In genomic region chr17:81285179-81285878, GRCh38 we compare ENCODE assay signal across 1 cellular context.
TF ChIP-seq lines count a peak whose summit lies in the region.

No MANE protein-coding gene starts in this region.

TF ChIP-seq in GM12878, 131 proteins besides CTCF, POLR2A, EP300 and RAD21 (continues in another document):
- TF ChIP-seq BCLAF1 (IDR thresholded peaks at IDR 0.05) (no peak), BHLHE40 (IDR thresholded peaks at IDR 0.05; ENCODE audit: borderline replicate concordance in 1 of 2, low read depth in 2 of 2, low read length in 1 of 2) (0 out of 4 replicates have a peak, but pooled peaks of 1 of the 2 experiments have one; percentile 19), NR2C2 (IDR thresholded peaks at IDR 0.05; ENCODE audit: borderline replicate concordance, control insufficient read depth, insufficient read length, low read depth) (no peak), STAT3 (IDR thresholded peaks at IDR 0.05; ENCODE audit: low read depth, low read length) (no peak), TCF12 (IDR thresholded peaks at IDR 0.05; ENCODE audit: low read depth, low read length) (no peak), NR2C1 (IDR thresholded peaks at IDR 0.05) (no peak), ATF2 (IDR thresholded peaks at IDR 0.05; ENCODE audit: low read length) (no peak), RUNX3 (IDR thresholded peaks at IDR 0.05; ENCODE audit: low read length) (0 out of 2 replicates have a peak, but pooled peaks have one; percentile 49), SP1 (IDR thresholded peaks at IDR 0.05; ENCODE audit: low read depth, low read length) (no peak), ZSCAN29 (IDR thresholded peaks at IDR 0.05) (no peak), CREB1 (IDR thresholded peaks at IDR 0.05; ENCODE audit: low read depth) (no peak), HDGF (IDR thresholded peaks at IDR 0.05) (no peak), PAX5 (IDR thresholded peaks at IDR 0.05; ENCODE audit: borderline replicate concordance, low read depth, low read length) (no peak), SIX5 (IDR thresholded peaks at IDR 0.05; ENCODE audit: low read depth, low read length, severe bottlenecking) (no peak), ZBTB11 (CRISPR knock-in tag; IDR thresholded peaks at IDR 0.05) (no peak), HSF1 (IDR thresholded peaks at IDR 0.05; ENCODE audit: low read depth, low read length) (no peak), TAF1 (IDR thresholded peaks at IDR 0.05; ENCODE audit: borderline replicate concordance, low read depth, low read length) (peak; percentile 57; the same call in 1 of the 2 replicates), ATF7 (IDR thresholded peaks at IDR 0.05; ENCODE audit: low read depth) (no peak), SMARCA5 (IDR thresholded peaks at IDR 0.05) (no peak), PML (IDR thresholded peaks at IDR 0.05; ENCODE audit: low read length) (no peak; the same call in 1 of the 2 replicates), DPF2 (IDR thresholded peaks at IDR 0.05) (no peak), PBX3 (IDR thresholded peaks at IDR 0.05; ENCODE audit: insufficient replicate concordance, low read depth, low read length) (no peak), TARDBP (IDR thresholded peaks at IDR 0.05; ENCODE audit: borderline replicate concordance) (no peak), YBX1 (IDR thresholded peaks at IDR 0.05) (no peak), NBN (IDR thresholded peaks at IDR 0.05) (no peak), CBFB (IDR thresholded peaks at IDR 0.05; ENCODE audit: low read depth) (peak; percentile 25; the same call in 1 of the 2 replicates), CEBPB (IDR thresholded peaks at IDR 0.05; ENCODE audit: borderline replicate concordance in 1 of 2, low read depth in 2 of 2, low read length in 2 of 2) (no peak), ZNF622 (IDR thresholded peaks at IDR 0.05) (no peak), TBL1XR1 (IDR thresholded peaks at IDR 0.05; ENCODE audit: low read depth, low read length) (no peak), RFX5 (IDR thresholded peaks at IDR 0.05; ENCODE audit: low read depth, low read length) (no peak), BMI1 (IDR thresholded peaks at IDR 0.05; ENCODE audit: borderline replicate concordance) (no peak), ZNF24 (IDR thresholded peaks at IDR 0.05) (no peak), MLLT1 (IDR thresholded peaks at IDR 0.05) (0 out of 2 replicates have a peak, but pooled peaks have one; percentile 38), HCFC1 (IDR thresholded peaks at IDR 0.05; ENCODE audit: low read length) (no peak), IRF4 (IDR thresholded peaks at IDR 0.05; ENCODE audit: low read depth, low read length) (no peak), ETV6 (conservative IDR thresholded peaks at IDR 0.05 in 1 of 2, IDR thresholded peaks at IDR 0.05 in 1 of 2; ENCODE audit: borderline replicate concordance in 1 of 2, low read depth in 1 of 2) (no peak), RB1 (IDR thresholded peaks at IDR 0.05; ENCODE audit: borderline replicate concordance) (no peak), SPI1 (IDR thresholded peaks at IDR 0.05; ENCODE audit: borderline replicate concordance, insufficient read depth, low read depth, low read length) (peak; percentile 39; the same call in 1 of the 2 replicates), MEF2B (IDR thresholded peaks at IDR 0.05; ENCODE audit: partially characterized antibody, poor library complexity, severe bottlenecking) (peak; percentile 77), SREBF1 (IDR thresholded peaks at IDR 0.05; ENCODE audit: low read length) (no peak), YY1 (IDR thresholded peaks at IDR 0.05; ENCODE audit: low read depth, low read length) (peak; percentile 88), FOXM1 (IDR thresholded peaks at IDR 0.05; ENCODE audit: low read depth, low read length) (no peak), EGR1 (IDR thresholded peaks at IDR 0.05; ENCODE audit: borderline replicate concordance in 1 of 2, low read depth in 2 of 2, low read length in 2 of 2) (no peak), MYC (IDR thresholded peaks at IDR 0.05; ENCODE audit: insufficient read depth, insufficient read length, insufficient replicate concordance, low read length, severe bottlenecking) (peak; percentile 79), MTA3 (IDR thresholded peaks at IDR 0.05; ENCODE audit: borderline replicate concordance, low read length) (no peak), REST (IDR thresholded peaks at IDR 0.05; ENCODE audit: low read depth, low read length) (no peak), POU2F2 (IDR thresholded peaks at IDR 0.05; ENCODE audit: borderline replicate concordance, low read depth, low read length) (peak; percentile 5; the same call in 2 of the 3 replicates), BACH1 (IDR thresholded peaks at IDR 0.05; ENCODE audit: borderline replicate concordance) (no peak), FOS (IDR thresholded peaks at IDR 0.05; ENCODE audit: borderline replicate concordance, extremely low read depth, insufficient read length) (no peak), USF2 (IDR thresholded peaks at IDR 0.05; ENCODE audit: borderline replicate concordance, low read depth, low read length) (no peak)
